Comparison of ENCODE assay signal across 8 cellular contexts in the genomic region with DNA sequence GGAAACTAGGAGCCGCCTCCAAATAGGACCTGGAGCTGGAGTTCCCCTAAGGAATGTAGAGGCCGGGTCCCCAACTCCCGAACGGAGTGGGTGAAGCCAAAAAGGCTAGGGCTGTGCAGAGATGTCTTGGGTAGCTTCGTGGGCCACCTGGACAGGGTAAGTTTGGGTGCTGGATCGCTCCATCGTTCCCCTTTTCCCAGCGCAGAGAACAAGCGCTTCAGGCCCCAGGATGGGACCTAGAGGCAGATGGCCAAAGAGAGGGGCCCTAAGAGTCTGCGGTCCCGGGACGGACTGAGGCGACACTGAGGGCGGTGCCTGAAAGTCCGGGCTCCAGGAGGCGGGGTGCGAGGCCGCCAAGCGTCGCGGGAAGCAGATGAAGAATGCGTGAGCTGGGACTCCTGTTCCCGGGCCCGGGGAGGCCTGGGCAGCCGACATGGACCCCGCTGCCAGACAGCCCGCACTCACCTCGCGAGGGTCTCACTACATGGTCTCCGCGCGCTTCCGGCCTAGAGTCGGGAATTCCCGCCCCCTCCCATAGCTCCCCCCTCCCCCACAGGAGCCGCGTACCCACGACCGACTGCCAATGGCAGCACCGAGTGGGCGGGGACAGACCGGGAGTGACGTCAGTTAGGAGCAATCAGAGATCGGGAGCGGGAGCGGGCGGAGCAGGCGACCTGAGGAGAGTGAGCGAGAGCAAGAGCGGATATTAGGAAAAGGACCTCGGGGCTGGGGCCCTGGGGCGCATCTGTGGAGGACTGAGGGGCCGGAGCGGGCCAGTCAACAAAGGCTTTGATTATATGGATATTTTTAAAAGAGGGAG. TPM values are rescaled to one million over a fixed set of nuclear protein-coding genes. Genes with fewer than 3 reads are reported as not detected.
DNase-seq lines count a peak whose midpoint lies in the region; ATAC-seq lines count a peak whose summit lies in the region.

A gene with protein sequence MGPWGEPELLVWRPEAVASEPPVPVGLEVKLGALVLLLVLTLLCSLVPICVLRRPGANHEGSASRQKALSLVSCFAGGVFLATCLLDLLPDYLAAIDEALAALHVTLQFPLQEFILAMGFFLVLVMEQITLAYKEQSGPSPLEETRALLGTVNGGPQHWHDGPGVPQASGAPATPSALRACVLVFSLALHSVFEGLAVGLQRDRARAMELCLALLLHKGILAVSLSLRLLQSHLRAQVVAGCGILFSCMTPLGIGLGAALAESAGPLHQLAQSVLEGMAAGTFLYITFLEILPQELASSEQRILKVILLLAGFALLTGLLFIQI (minus strand): TSS at position 508 of the 820 bp plus-strand sequence. CDS start 822 bp downstream, outside the sequence.

- peak; percentile 47 for ATAC-seq in HG03521 (IDR thresholded peaks at IDR 0.05; ENCODE audit: unreplicated experiment)
- ATAC-seq in left colon, result peak; percentile 75

- peak within 1 kb of the TSS; percentile 94 for H3K27ac ChIP-seq in cingulate gyrus (ENCODE audit: low read depth, low read length)

- peaks cover 32% of the 10 kb centered on the region for H3K36me3 Mint-ChIP-seq in activated CD4-positive, alpha-beta T cell treated with anti-CD3 and anti-CD28 coated beads, Interleukin-2, amount 10 ng/mL, durations not matched to agents 24 days and 14 days (ENCODE audit: low read depth)

- DNase-seq in AML-193 (lab: John Stamatoyannopoulos, UW) (peak; percentile 85 to 88), GM19238 (ENCODE audit: insufficient read length, low spot score) (peak; percentile 83), NCI-H748 (lab: John Stamatoyannopoulos, UW; ENCODE audit: unreplicated experiment) (peak; percentile 98), left colon (peak; percentile 99 to 100)
- peak; percentile 99 for DNase-seq in activated CD4-positive, alpha-beta T cell treated with anti-CD3 and anti-CD28 coated beads, Interleukin-2, amount 10 ng/mL, durations not matched to agents 24 days and 14 days
- peak; percentile 88 to 92 for DNase-seq in stimulated activated CD4-positive, alpha-beta T cell treated with anti-CD3 and anti-CD28 coated beads, Interleukin-1b, Interleukin-23, amount 100 ng/mL, for 4 hours (ENCODE audit: low read depth in 2 of 2)

- no peaks in the 10 kb centered on the region for H3K27me3 Mint-ChIP-seq in activated CD4-positive, alpha-beta T cell treated with anti-CD3 and anti-CD28 coated beads, Interleukin-2, amount 10 ng/mL, durations not matched to agents 24 days and 14 days

- intact Hi-C loops in activated CD4-positive, alpha-beta T cell treated with anti-CD3 and anti-CD28 coated beads, Interleukin-2, amount 10 ng/mL, durations not matched to agents 24 days and 14 days (cut with micrococcal nuclease), result loop anchor here (1.0 to 10.0 kb wide), 3 partner anchors 27 to 428 kb away; a partner anchor contains a TSS
- intact Hi-C loops in left colon (cut with DNase I, micrococcal nuclease), result no loop called here

- H3K4me1 Mint-ChIP-seq in activated CD4-positive, alpha-beta T cell treated with anti-CD3 and anti-CD28 coated beads, Interleukin-2, amount 10 ng/mL, durations not matched to agents 24 days and 14 days, result peaks cover 57% of the 10 kb centered on the region

- no peaks in the 10 kb centered on the region for H3K9me3 Mint-ChIP-seq in activated CD4-positive, alpha-beta T cell treated with anti-CD3 and anti-CD28 coated beads, Interleukin-2, amount 10 ng/mL, durations not matched to agents 24 days and 14 days

- peak within 1 kb of the TSS; percentile 89 for H3K27ac Mint-ChIP-seq in activated CD4-positive, alpha-beta T cell treated with anti-CD3 and anti-CD28 coated beads, Interleukin-2, amount 10 ng/mL, durations not matched to agents 24 days and 14 days

- peak within 1 kb of the TSS; percentile 87 for H3K4me3 Mint-ChIP-seq in activated CD4-positive, alpha-beta T cell treated with anti-CD3 and anti-CD28 coated beads, Interleukin-2, amount 10 ng/mL, durations not matched to agents 24 days and 14 days

RNA-seq across cellular contexts. Expression of the gene that starts here (rescaled TPM):
- total RNA-seq in activated CD4-positive, alpha-beta T cell treated with anti-CD3 and anti-CD28 coated beads, Interleukin-2, amount 10 ng/mL, durations not matched to agents 24 days and 14 days, result 71.6 and 78.2 TPM in 2 replicates
- total RNA-seq in left colon, result 10 to 100 TPM; 68.8 to 70.9 TPM

Comparison
In these comparisons a context has a peak if more than half of its experiments do, and no peak if none do; other contexts are left out.
1. Peak in every context shown above with its lines: DNase-seq, ATAC-seq and H3K27ac ChIP-seq.